34 cellular contexts compared by ENCODE assay signal in the genomic region with DNA sequence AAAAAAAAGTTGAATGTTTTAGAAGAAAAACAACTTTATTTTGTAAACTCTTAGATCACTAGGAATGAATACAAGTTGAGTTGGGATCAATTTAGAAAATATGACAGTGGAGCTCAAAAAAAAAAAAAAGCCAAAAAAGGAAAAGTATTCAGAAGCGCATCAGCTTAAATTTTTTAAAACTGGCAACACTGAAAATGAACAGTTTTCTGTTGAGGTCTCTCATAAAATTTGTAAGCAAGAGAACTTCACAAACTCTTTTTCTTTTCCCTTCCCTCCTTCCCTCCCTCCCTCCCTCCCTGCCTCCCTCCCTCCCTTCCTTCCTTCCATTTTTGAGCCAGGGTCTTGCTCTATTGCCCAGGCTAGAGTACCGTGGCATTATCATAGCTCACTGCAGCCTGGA.
"Had no signal": no experiment of that assay in that cellular context is flagged by ENCODE, and none has a peak within 500 bp of the region (broad histone marks: within the 10 kb centered on the region; RNA-seq: fewer than 3 reads in every experiment).

No MANE protein-coding gene starts in this region.

- H3K4me3 ChIP-seq: adrenal gland, body of pancreas, breast epithelium had no signal

- ATAC-seq: activated CD8-positive, alpha-beta T cell treated with anti-CD3 and anti-CD28 coated beads for 36 hours; activated naive CD4-positive, alpha-beta T cell treated with anti-CD3 and anti-CD28 coated beads, Interleukin-2, amount 50 U/mL, for 72 hours; activated T-cell treated with anti-CD3 and anti-CD28 coated beads, Interleukin-2, amount 50 U/mL, for 4 hours; activated T-cell treated with anti-CD3 and anti-CD28 coated beads, Interleukin-2, amount 50 U/mL, for 72 hours; activated T-helper 17 cell treated with anti-CD3 and anti-CD28 coated beads, Interleukin-2, amount 50 U/mL, for 72 hours; body of pancreas had no signal

- H3K4me1 ChIP-seq: adrenal gland, breast epithelium had no signal

- H3K27ac ChIP-seq: body of pancreas, brain microvascular endothelial cell, breast epithelium, VCaP had no signal

- H3K36me3 Mint-ChIP-seq: activated CD4-positive, alpha-beta memory T cell treated with anti-CD3 and anti-CD28 coated beads for 36 hours; activated naive CD4-positive, alpha-beta T cell treated with anti-CD3 and anti-CD28 coated beads, Interleukin-2, amount 50 U/mL, for 72 hours; activated naive CD8-positive, alpha-beta T cell treated with anti-CD3 and anti-CD28 coated beads for 36 hours had no signal

- DNase-seq: activated B cell treated with CpG ODN at 0.5 μM for 24 hours; activated CD4-positive, alpha-beta memory T cell treated with anti-CD3 and anti-CD28 coated beads for 36 hours; activated CD4-positive, alpha-beta T cell treated with anti-CD3 and anti-CD28 coated beads, Interleukin-2, amount 10 ng/mL, durations not matched to agents 24 days and 14 days; activated CD4-positive, alpha-beta T cell treated with anti-CD3 and anti-CD28 coated beads, Interleukin-2, amount 50 U/mL, for 1 hour; activated CD4-positive, alpha-beta T cell treated with anti-CD3 and anti-CD28 coated beads, Interleukin-2, amount 50 U/mL, for 4 hours; activated CD4-positive, CD25-positive, alpha-beta regulatory T cell treated with anti-CD3 and anti-CD28 coated beads, Interleukin-2, amount 50 U/mL, for 72 hours; activated CD8-positive, alpha-beta memory T cell treated with anti-CD3 and anti-CD28 coated beads, Interleukin-2, amount 50 U/mL, for 4 hours; activated CD8-positive, alpha-beta T cell treated with anti-CD3 and anti-CD28 coated beads for 36 hours; activated effector memory CD4-positive, alpha-beta T cell treated with anti-CD3 and anti-CD28 coated beads, Interleukin-2, amount 50 U/mL, for 16 hours; activated naive CD4-positive, alpha-beta T cell; activated naive CD4-positive, alpha-beta T cell treated with anti-CD3 and anti-CD28 coated beads for 36 hours; activated naive CD4-positive, alpha-beta T cell treated with anti-CD3 and anti-CD28 coated beads, Interleukin-2, amount 50 U/mL, for 16 hours; activated naive CD8-positive, alpha-beta T cell treated with anti-CD3 and anti-CD28 coated beads for 36 hours; activated T-cell treated with anti-CD3 and anti-CD28 coated beads for 4 hours; activated T-cell treated with anti-CD3 and anti-CD28 coated beads, Interleukin-2, amount 50 U/mL, for 1 hour; activated T-cell treated with anti-CD3 and anti-CD28 coated beads, Interleukin-2, amount 50 U/mL, for 4 hours; activated T-cell treated with anti-CD3 and anti-CD28 coated beads, Interleukin-2, amount 50 U/mL, for 72 hours; adrenal gland; amniotic stem cell; aorta; body of pancreas; brain microvascular endothelial cell; central memory CD4-positive, alpha-beta T cell; T-helper 2 cell; T-helper 9 cell had no signal

- H3K27ac Mint-ChIP-seq: activated B cell treated with CpG ODN at 0.5 μM for 24 hours; activated CD4-positive, alpha-beta memory T cell treated with anti-CD3 and anti-CD28 coated beads for 36 hours; activated CD4-positive, alpha-beta T cell treated with anti-CD3 and anti-CD28 coated beads, Interleukin-2, amount 10 ng/mL, durations not matched to agents 24 days and 14 days; activated CD8-positive, alpha-beta T cell treated with anti-CD3 and anti-CD28 coated beads for 36 hours; activated naive CD4-positive, alpha-beta T cell treated with anti-CD3 and anti-CD28 coated beads for 36 hours; activated naive CD4-positive, alpha-beta T cell treated with anti-CD3 and anti-CD28 coated beads, Interleukin-2, amount 50 U/mL, for 72 hours; activated naive CD8-positive, alpha-beta T cell treated with anti-CD3 and anti-CD28 coated beads for 36 hours; activated T-cell treated with anti-CD3 and anti-CD28 coated beads, Interleukin-2, amount 50 U/mL, for 72 hours; activated T-helper 1 cell treated with anti-CD3 and anti-CD28 coated beads, Interleukin-12 subunit alpha, Interleukin-12 subunit beta, Interleukin-2, Interleukin-4 antibody, amounts not matched to agents 30 ng/mL and 10 ng/mL and 1 ng/mL, durations not matched to agents 14 hours and 24 hours and 36 hours; activated T-helper 17 cell treated with anti-CD3 and anti-CD28 coated beads, Interleukin-2, amount 50 U/mL, for 72 hours; T-helper 1 cell treated with Interleukin-12 subunit alpha and Interleukin-12 subunit beta and Interleukin-4 antibody, amounts not matched to agents 30 μg/mL and 1 μg/mL, for 36 hours; T-helper 2 cell treated with Interferon-gamma antibody and Interleukin-4, amounts not matched to agents 5 μg/mL and 100 μg/mL, for 36 hours had no signal

- H3K27me3 Mint-ChIP-seq: activated B cell treated with CpG ODN at 0.5 μM for 24 hours; activated CD4-positive, alpha-beta memory T cell treated with anti-CD3 and anti-CD28 coated beads for 36 hours; activated CD4-positive, alpha-beta T cell treated with anti-CD3 and anti-CD28 coated beads, Interleukin-2, amount 10 ng/mL, durations not matched to agents 24 days and 14 days; activated CD8-positive, alpha-beta T cell treated with anti-CD3 and anti-CD28 coated beads for 36 hours; activated naive CD8-positive, alpha-beta T cell treated with anti-CD3 and anti-CD28 coated beads for 36 hours; activated T-helper 17 cell treated with anti-CD3 and anti-CD28 coated beads, Interleukin-2, amount 50 U/mL, for 72 hours had no signal

- H3K9me3 Mint-ChIP-seq: activated B cell treated with CpG ODN at 0.5 μM for 24 hours; activated CD4-positive, alpha-beta memory T cell treated with anti-CD3 and anti-CD28 coated beads for 36 hours; activated CD4-positive, alpha-beta T cell treated with anti-CD3 and anti-CD28 coated beads, Interleukin-2, amount 10 ng/mL, durations not matched to agents 24 days and 14 days; activated CD8-positive, alpha-beta T cell treated with anti-CD3 and anti-CD28 coated beads for 36 hours; activated naive CD4-positive, alpha-beta T cell treated with anti-CD3 and anti-CD28 coated beads for 36 hours; activated naive CD4-positive, alpha-beta T cell treated with anti-CD3 and anti-CD28 coated beads, Interleukin-2, amount 50 U/mL, for 72 hours; activated naive CD8-positive, alpha-beta T cell treated with anti-CD3 and anti-CD28 coated beads for 36 hours; activated T-cell treated with anti-CD3 and anti-CD28 coated beads, Interleukin-2, amount 50 U/mL, for 4 hours; activated T-cell treated with anti-CD3 and anti-CD28 coated beads, Interleukin-2, amount 50 U/mL, for 72 hours; activated T-helper 1 cell treated with anti-CD3 and anti-CD28 coated beads, Interleukin-12 subunit alpha, Interleukin-12 subunit beta, Interleukin-2, Interleukin-4 antibody, amounts not matched to agents 30 ng/mL and 10 ng/mL and 1 ng/mL, durations not matched to agents 14 hours and 24 hours and 36 hours; activated T-helper 17 cell treated with anti-CD3 and anti-CD28 coated beads, Interleukin-2, amount 50 U/mL, for 72 hours; T-helper 1 cell treated with Interleukin-12 subunit alpha and Interleukin-12 subunit beta and Interleukin-4 antibody, amounts not matched to agents 30 μg/mL and 1 μg/mL, for 36 hours; T-helper 2 cell treated with Interferon-gamma antibody and Interleukin-4, amounts not matched to agents 5 μg/mL and 100 μg/mL, for 36 hours had no signal

- FAIRE-seq: astrocyte, TTC549 had no signal

- H3K4me3 Mint-ChIP-seq: activated B cell treated with CpG ODN at 0.5 μM for 24 hours; activated CD4-positive, alpha-beta memory T cell treated with anti-CD3 and anti-CD28 coated beads for 36 hours; activated CD4-positive, alpha-beta T cell treated with anti-CD3 and anti-CD28 coated beads, Interleukin-2, amount 10 ng/mL, durations not matched to agents 24 days and 14 days; activated CD8-positive, alpha-beta T cell treated with anti-CD3 and anti-CD28 coated beads for 36 hours; activated naive CD4-positive, alpha-beta T cell treated with anti-CD3 and anti-CD28 coated beads for 36 hours; activated naive CD8-positive, alpha-beta T cell treated with anti-CD3 and anti-CD28 coated beads for 36 hours; activated T-cell treated with anti-CD3 and anti-CD28 coated beads, Interleukin-2, amount 50 U/mL, for 4 hours; activated T-cell treated with anti-CD3 and anti-CD28 coated beads, Interleukin-2, amount 50 U/mL, for 72 hours; activated T-helper 1 cell treated with anti-CD3 and anti-CD28 coated beads, Interleukin-12 subunit alpha, Interleukin-12 subunit beta, Interleukin-2, Interleukin-4 antibody, amounts not matched to agents 30 ng/mL and 10 ng/mL and 1 ng/mL, durations not matched to agents 14 hours and 24 hours and 36 hours; activated T-helper 17 cell treated with anti-CD3 and anti-CD28 coated beads, Interleukin-2, amount 50 U/mL, for 72 hours; T-helper 1 cell treated with Interleukin-12 subunit alpha and Interleukin-12 subunit beta and Interleukin-4 antibody, amounts not matched to agents 30 μg/mL and 1 μg/mL, for 36 hours; T-helper 2 cell treated with Interferon-gamma antibody and Interleukin-4, amounts not matched to agents 5 μg/mL and 100 μg/mL, for 36 hours had no signal

- H3K36me3 ChIP-seq: adrenal gland, brain microvascular endothelial cell, breast epithelium had no signal

- H3K27me3 ChIP-seq: adrenal gland, body of pancreas, brain microvascular endothelial cell, breast epithelium had no signal

- H3K9me3 ChIP-seq: adrenal gland, body of pancreas, breast epithelium had no signal
